In genomic region chr13:110293037-110293436, GRCh38 we compare ENCODE assay signal across 27 cellular contexts. TPM values are rescaled to one million over a fixed set of nuclear protein-coding genes. Genes with fewer than 3 reads are reported as not detected.
"Had no signal": no experiment of that assay in that cellular context is flagged by ENCODE, and none has a peak within 500 bp of the region (broad histone marks: within the 10 kb centered on the region; RNA-seq: fewer than 3 reads in every experiment).

No MANE protein-coding gene starts in this region.

- H3K27me3 ChIP-seq: adrenal gland, cardiac muscle cell had no signal

- DNase-seq: activated CD4-positive, alpha-beta T cell treated with anti-CD3 and anti-CD28 coated beads for 36 hours; activated CD4-positive, alpha-beta T cell treated with anti-CD3 and anti-CD28 coated beads, Interleukin-2, amount 50 U/mL, for 48 hours; activated CD4-positive, CD25-positive, alpha-beta regulatory T cell; activated CD8-positive, alpha-beta memory T cell treated with anti-CD3 and anti-CD28 coated beads for 24 hours; activated effector memory CD4-positive, alpha-beta T cell treated with Interleukin-2 at 50 U/mL for 16 hours; activated naive CD4-positive, alpha-beta T cell treated with Interleukin-2 at 50 U/mL for 16 hours; aorta; hypothalamus; immature natural killer cell; kidney; lower lobe of right lung; mesenchymal stem cell; retina; spleen; stimulated activated naive CD4-positive, alpha-beta T cell; trophoblast cell had no signal

- H3K27ac Mint-ChIP-seq: activated CD4-positive, alpha-beta T cell treated with anti-CD3 and anti-CD28 coated beads for 36 hours; activated naive CD8-positive, alpha-beta T cell; brain; dendritic cell treated with granulocyte-macrophage colony-stimulating factor and Interleukin-4, amounts not matched to agents 40 ng/mL and 50 ng/mL, for 4 days; immature natural killer cell; nephron; progenitor cell of endocrine pancreas had no signal

- H3K4me3 ChIP-seq: adrenal gland, cardiac muscle cell, lower lobe of right lung, spleen, thoracic aorta had no signal

- H3K27ac ChIP-seq: adrenal gland, cardiac muscle cell, epithelial cell of prostate, lower lobe of right lung had no signal

- H3K9me3 Mint-ChIP-seq: dendritic cell treated with granulocyte-macrophage colony-stimulating factor and Interleukin-4, amounts not matched to agents 40 ng/mL and 50 ng/mL, for 4 days; immature natural killer cell had no signal

- H3K4me3 Mint-ChIP-seq: activated CD4-positive, alpha-beta T cell treated with anti-CD3 and anti-CD28 coated beads for 36 hours; activated naive CD8-positive, alpha-beta T cell; brain; dendritic cell treated with granulocyte-macrophage colony-stimulating factor and Interleukin-4, amounts not matched to agents 40 ng/mL and 50 ng/mL, for 4 days; immature natural killer cell; nephron had no signal

- FAIRE-seq: frontal cortex, kidney, urothelium cell line had no signal

- H3K4me1 ChIP-seq: adrenal gland had no signal

- H3K4me1 Mint-ChIP-seq: activated CD4-positive, alpha-beta T cell treated with anti-CD3 and anti-CD28 coated beads for 36 hours; immature natural killer cell had no signal

- H3K27me3 Mint-ChIP-seq: brain had no signal

- H3K9me3 ChIP-seq: adrenal gland, lower lobe of right lung, spleen, thoracic aorta had no signal

- H3K36me3 ChIP-seq: cardiac muscle cell had no signal

- ATAC-seq: activated CD4-positive, alpha-beta T cell treated with anti-CD3 and anti-CD28 coated beads for 36 hours; lower lobe of right lung had no signal

- H3K36me3 Mint-ChIP-seq: activated naive CD8-positive, alpha-beta T cell; immature natural killer cell had no signal

RNA-seq across cellular contexts. Expression of gene COL4A1, which starts 13.9 kb away (rescaled TPM):
- polyA plus RNA-seq: immature natural killer cell had no signal

RNA-seq across cellular contexts. Expression of gene COL4A2, which starts 14.0 kb away (rescaled TPM):
- total RNA-seq: activated CD4-positive, alpha-beta T cell treated with anti-CD3 and anti-CD28 coated beads for 36 hours had no signal
- polyA plus RNA-seq: immature natural killer cell had no signal
